ENCODE assay signal across 12 cellular contexts in the genomic region with DNA sequence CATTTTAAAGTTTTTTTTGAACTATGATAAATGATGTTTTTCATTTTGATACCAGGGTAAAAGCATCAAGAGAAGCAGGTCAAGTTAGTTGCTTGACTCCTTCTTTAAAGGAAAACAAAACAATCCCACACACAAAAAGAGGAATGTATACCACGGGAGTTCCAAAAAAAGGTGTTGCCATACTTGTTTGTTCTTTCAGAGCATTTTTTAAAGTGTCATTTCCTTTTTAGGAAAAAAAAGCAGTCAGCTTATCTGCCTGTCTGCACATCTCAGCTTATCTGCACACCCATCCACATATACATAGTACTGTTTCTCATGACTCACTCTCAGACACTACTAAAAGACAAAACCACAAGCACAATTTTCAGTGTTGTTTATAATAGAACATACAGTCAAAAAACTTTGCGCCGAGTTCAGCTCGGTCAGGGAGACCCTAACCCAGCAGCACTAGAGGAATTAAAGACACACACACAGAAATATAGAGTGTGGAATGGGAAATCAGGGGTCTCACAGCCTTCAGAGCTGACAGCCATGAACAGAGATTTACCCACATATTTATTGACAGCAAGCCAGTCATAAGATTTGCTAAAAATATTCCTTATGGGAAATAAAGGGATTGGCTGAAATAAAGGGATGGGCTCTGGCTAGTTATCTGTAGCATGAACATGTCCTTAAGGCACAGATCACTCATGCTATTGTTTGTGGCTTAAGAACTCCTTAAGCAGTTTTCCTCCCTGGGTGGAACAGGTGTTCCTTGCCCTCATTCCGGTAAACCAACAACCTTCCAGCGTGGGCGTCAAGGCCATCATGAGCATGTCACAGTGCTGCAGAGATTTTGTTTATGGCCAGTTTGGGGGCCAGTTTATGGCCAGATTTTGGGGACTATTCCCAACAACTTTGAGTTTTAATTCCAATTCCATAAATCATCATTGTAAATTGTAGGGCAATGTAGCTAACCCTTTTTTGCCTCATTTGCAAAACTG. TPM values are rescaled to one million over a fixed set of nuclear protein-coding genes. Genes with fewer than 3 reads are reported as not detected.
A peak's percentile ranks its signal among the peaks of the same experiment; 100 is the strongest.
DNase-seq lines count a peak whose midpoint lies in the region; ATAC-seq, FAIRE-seq and TF ChIP-seq lines count a peak whose summit lies in the region.
"Had no signal": no experiment of that assay in that cellular context is flagged by ENCODE, and none has a peak within 500 bp of the region (broad histone marks: within the 10 kb centered on the region; RNA-seq: fewer than 3 reads in every experiment).

No MANE protein-coding gene starts in this region.

- TF ChIP-seq CTCF in right lobe of liver (IDR thresholded peaks at IDR 0.05): no peak
- no peak for TF ChIP-seq CTCF in HepG2 (CRISPR knock-in tag; IDR thresholded peaks at IDR 0.05)
- no peak for TF ChIP-seq CTCF in upper lobe of right lung (IDR thresholded peaks at IDR 0.05)
- TF ChIP-seq CTCF in thyroid gland (IDR thresholded peaks at IDR 0.05): no peak

- no peaks in the 10 kb centered on the region for H4K20me1 ChIP-seq in HepG2 (ENCODE audit: insufficient read depth, low read length)

- TF ChIP-seq POLR2A in right lobe of liver (IDR thresholded peaks at IDR 0.05): no peak
- TF ChIP-seq POLR2A in HepG2 (IDR thresholded peaks at IDR 0.05; ENCODE audit: insufficient read depth in 1 of 2, low read depth in 2 of 2, low read length in 2 of 2): no peak
- no peak for TF ChIP-seq POLR2A in thyroid gland (IDR thresholded peaks at IDR 0.05)

- H3K4me1 ChIP-seq in right lobe of liver (no peaks in the 10 kb centered on the region), HepG2 (ENCODE audit: insufficient read depth, low read length) (no peaks in the 10 kb centered on the region), upper lobe of right lung (no peaks in the 10 kb centered on the region), thyroid gland (no peaks in the 10 kb centered on the region), HAP-1 (no peaks in the 10 kb centered on the region)

- no peak for FAIRE-seq in HepG2 (lab: Jason Lieb, UNC)

- H3K9me3 ChIP-seq in right lobe of liver (no peaks in the 10 kb centered on the region), HepG2 (ENCODE audit: low read length) (peaks cover 83% of the 10 kb centered on the region), upper lobe of right lung (no peaks in the 10 kb centered on the region), thyroid gland (no peaks in the 10 kb centered on the region), HAP-1 (no peaks in the 10 kb centered on the region)

- H2AFZ ChIP-seq in HepG2 (ENCODE audit: low read length): no peak overlapping the region

- CTCF ChIA-PET in HepG2 (lab: Yijun Ruan, JAX; ENCODE audit: low intra/inter-chr PET ratio, low total read pairs): no interaction called here

- ATAC-seq in right lobe of liver: peak in 3 of 4 donors; percentile 21 to 55 (median 49)
- no peak for ATAC-seq in HepG2
- ATAC-seq in HG03469 (IDR thresholded peaks at IDR 0.05; ENCODE audit: unreplicated experiment): peak; percentile 67
- ATAC-seq in upper lobe of right lung: peak; percentile 43

- no peaks in the 10 kb centered on the region for H3K36me3 ChIP-seq in right lobe of liver
- H3K36me3 ChIP-seq in HepG2 (replicated peaks in 1 of 2; ENCODE audit: control insufficient read depth in 1 of 2, insufficient read depth in 2 of 2, low read length in 2 of 2): no peaks in the 10 kb centered on the region
- no peaks in the 10 kb centered on the region for H3K36me3 ChIP-seq in upper lobe of right lung
- H3K36me3 ChIP-seq in thyroid gland: no peaks in the 10 kb centered on the region
- H3K36me3 ChIP-seq in HAP-1 (replicated peaks): no peaks in the 10 kb centered on the region

- TF ChIP-seq EP300 in HepG2 (IDR thresholded peaks at IDR 0.05; ENCODE audit: low read depth in 2 of 2, low read length in 2 of 2) (no peak), HepG2 (CRISPR knock-in tag; IDR thresholded peaks at IDR 0.05; ENCODE audit: borderline replicate concordance) (no peak)

- intact Hi-C loops in right lobe of liver (cut with DNase I) (no loop called here), HepG2 (cut with micrococcal nuclease; ENCODE audit: unreplicated experiment) (no loop called here), upper lobe of right lung (cut with DNase I) (no loop called here), posterior vena cava (cut with DNase I) (no loop called here), thyroid gland (cut with DNase I) (no loop called here)

- H3K9ac ChIP-seq in HepG2 (ENCODE audit: insufficient read depth, low read depth, low read length): no peak overlapping the region

- DNase-seq in right lobe of liver: no peak
- DNase-seq in HepG2 (ENCODE audit: low spot score): no peak
- DNase-seq in amniotic epithelial cell (ENCODE audit: low read depth): peak; percentile 92
- DNase-seq in upper lobe of right lung: no peak
- no peak for DNase-seq in posterior vena cava (ENCODE audit: low spot score)
- DNase-seq in thyroid gland: no peak
- DNase-seq in HAP-1 (ENCODE audit: low spot score in 2 of 2): no peak
- DNase-seq: activated CD8-positive, alpha-beta memory T cell treated with anti-CD3 and anti-CD28 coated beads, Interleukin-2, amount 50 U/mL, for 48 hours; IMR-90; mammary epithelial cell had no signal

- H3K4me3 ChIP-seq in right lobe of liver (no peak overlapping the region), HepG2 (replicated peaks in 1 of 3; ENCODE audit: insufficient read depth in 1 of 3, low read depth in 2 of 3, low read length in 3 of 3) (no peak overlapping the region), upper lobe of right lung (no peak overlapping the region), thyroid gland (replicated peaks in 1 of 3) (no peak overlapping the region), HAP-1 (no peak overlapping the region)

- H3K27ac ChIP-seq in right lobe of liver (no peak overlapping the region), HepG2 (ENCODE audit: extremely low read length, insufficient read depth, low read length) (no peak overlapping the region), upper lobe of right lung (no peak overlapping the region), thyroid gland (no peak overlapping the region)
- H3K27ac ChIP-seq: C4-2B had no signal

- in situ Hi-C loops in HepG2 (cut with HindIII; ENCODE audit: extremely low pct_ligation_motif_present, low pct_unique_long_range_greater_than_20kb) (no loop called here), HAP-1 (cut with MboI; ENCODE audit: low sequenced_read_pairs) (no loop called here)

- no peak for TF ChIP-seq RAD21 in HepG2 (CRISPR knock-in tag; IDR thresholded peaks at IDR 0.05)

- H3K4me2 ChIP-seq in HepG2 (ENCODE audit: low read depth, low read length): no peak overlapping the region

- no TSS peak for BruUV-seq in HepG2 (replicated peaks; lab: Mats Ljungman, UMichigan)

- H3K79me2 ChIP-seq in HepG2 (ENCODE audit: insufficient read depth, low read length): no peaks in the 10 kb centered on the region

- POLR2A ChIA-PET in HepG2 (lab: Yijun Ruan, JAX): no interaction called here

- WGBS in right lobe of liver (ENCODE audit: insufficient coverage, low coverage, low lambda C conversion rate, missing lambda C conversion rate): 19% methylated on average over 4 of the region's 7 CpGs
- WGBS in HepG2 (ENCODE audit: low lambda C conversion rate): 12% methylated on average over 7 of the region's 7 CpGs
- 81 to 83% methylated on average over 7 of the region's 7 CpGs for WGBS in thyroid gland, 2 donors

- H3K27me3 ChIP-seq in right lobe of liver: no peaks in the 10 kb centered on the region
- H3K27me3 ChIP-seq in HepG2 (ENCODE audit: control insufficient read depth in 1 of 2, insufficient read depth in 2 of 2, low read length in 2 of 2): no peaks in the 10 kb centered on the region
- no peaks in the 10 kb centered on the region for H3K27me3 ChIP-seq in upper lobe of right lung
- no peaks in the 10 kb centered on the region for H3K27me3 ChIP-seq in thyroid gland
- H3K27me3 ChIP-seq in HAP-1 (ENCODE audit: low read depth): no peaks in the 10 kb centered on the region

RNA-seq across cellular contexts. Expression of gene MNDA, which starts 11.4 kb away (rescaled TPM):
- total RNA-seq in right lobe of liver: 1 to 10 TPM; 1.5 to 6.6 (median 3.5) TPM
- total RNA-seq in HepG2 (2016; rRNA removed; fragmentation: Illumina TruSeq; extraction: Trizol): not detected in 2 replicates
- total RNA-seq in HepG2 (2016; cell fraction: cytosol; rRNA removed; fragmentation: Illumina TruSeq; extraction: Trizol; ENCODE audit: low read depth): not detected in 2 replicates
- total RNA-seq in HepG2 (2016; cell fraction: insoluble cytoplasmic fraction; rRNA removed; fragmentation: Illumina TruSeq; extraction: Trizol): not detected in 2 replicates
- total RNA-seq in HepG2 (2016; cell fraction: membrane; rRNA removed; fragmentation: Illumina TruSeq; extraction: Trizol): not detected in 2 replicates
- total RNA-seq in HepG2 (2016; cell fraction: nucleus; rRNA removed; fragmentation: Illumina TruSeq; extraction: Trizol): not detected in 2 replicates
- not detected in 2 replicates for polyA plus RNA-seq in HepG2 (2011; rRNA removed)
- not detected in 2 replicates for polyA plus RNA-seq in HepG2 (2011; cell fraction: cytosol; rRNA removed)
- 0.12 TPM in 1 of 2 replicates, not detected in the other for polyA plus RNA-seq in HepG2 (2011; cell fraction: nucleus; rRNA removed)
- not detected in 2 replicates for polyA plus RNA-seq in HepG2 (2012)
- not detected in 2 replicates for polyA plus RNA-seq in HepG2 (2016; cell fraction: cytosol; fragmentation: Illumina TruSeq; extraction: Trizol; ENCODE audit: low read depth)
- not detected in 2 replicates for polyA plus RNA-seq in HepG2 (2016; cell fraction: insoluble cytoplasmic fraction; fragmentation: Illumina TruSeq; extraction: Trizol; ENCODE audit: low read depth)
- polyA plus RNA-seq in HepG2 (2016; cell fraction: membrane; fragmentation: Illumina TruSeq; extraction: Trizol; ENCODE audit: low read depth): not detected in 2 replicates
- polyA plus RNA-seq in HepG2 (2016; cell fraction: nucleus; fragmentation: Illumina TruSeq; extraction: Trizol; ENCODE audit: insufficient read depth, low read depth): not detected in 2 replicates
- polyA minus RNA-seq in HepG2 (2011; rRNA and poly(A)+ RNA removed; ENCODE audit: low replicate concordance): not detected in 2 replicates
- polyA minus RNA-seq in HepG2 (2011; cell fraction: cytosol; rRNA and poly(A)+ RNA removed): not detected in 2 replicates
- not detected in 2 replicates for polyA minus RNA-seq in HepG2 (2011; cell fraction: nucleus; rRNA and poly(A)+ RNA removed)
- total RNA-seq in upper lobe of right lung: 45.5 TPM
- 10 to 100 TPM in 1 of 2 donors, 1 to 10 TPM in 1; 7.5 to 12.0 TPM for total RNA-seq in posterior vena cava
- 1 to 10 TPM; 2.0 to 8.5 (median 2.6) TPM for total RNA-seq in thyroid gland
- total RNA-seq: IMR-90, mammary epithelial cell had no signal
- polyA plus RNA-seq: IMR-90, mammary epithelial cell had no signal

RNA-seq across cellular contexts. Expression of gene OR6N2, which starts 38.7 kb away (rescaled TPM):
- not detected for total RNA-seq in right lobe of liver
- total RNA-seq in HepG2 (2016; rRNA removed; fragmentation: Illumina TruSeq; extraction: Trizol): not detected in 2 replicates
- not detected in 2 replicates for total RNA-seq in HepG2 (2016; cell fraction: cytosol; rRNA removed; fragmentation: Illumina TruSeq; extraction: Trizol; ENCODE audit: low read depth)
- total RNA-seq in HepG2 (2016; cell fraction: insoluble cytoplasmic fraction; rRNA removed; fragmentation: Illumina TruSeq; extraction: Trizol): not detected in 2 replicates
- total RNA-seq in HepG2 (2016; cell fraction: membrane; rRNA removed; fragmentation: Illumina TruSeq; extraction: Trizol): not detected in 2 replicates
- not detected in 2 replicates for total RNA-seq in HepG2 (2016; cell fraction: nucleus; rRNA removed; fragmentation: Illumina TruSeq; extraction: Trizol)
- polyA plus RNA-seq in HepG2 (2011; rRNA removed): not detected in 2 replicates
- polyA plus RNA-seq in HepG2 (2011; cell fraction: cytosol; rRNA removed): not detected in 2 replicates
- not detected in 2 replicates for polyA plus RNA-seq in HepG2 (2011; cell fraction: nucleus; rRNA removed)
- not detected in 2 replicates for polyA plus RNA-seq in HepG2 (2012)
- not detected in 2 replicates for polyA plus RNA-seq in HepG2 (2016; cell fraction: cytosol; fragmentation: Illumina TruSeq; extraction: Trizol; ENCODE audit: low read depth)
- polyA plus RNA-seq in HepG2 (2016; cell fraction: insoluble cytoplasmic fraction; fragmentation: Illumina TruSeq; extraction: Trizol; ENCODE audit: low read depth): not detected in 2 replicates
- polyA plus RNA-seq in HepG2 (2016; cell fraction: membrane; fragmentation: Illumina TruSeq; extraction: Trizol; ENCODE audit: low read depth): not detected in 2 replicates
- not detected in 2 replicates for polyA plus RNA-seq in HepG2 (2016; cell fraction: nucleus; fragmentation: Illumina TruSeq; extraction: Trizol; ENCODE audit: insufficient read depth, low read depth)
- polyA minus RNA-seq in HepG2 (2011; rRNA and poly(A)+ RNA removed; ENCODE audit: low replicate concordance): not detected in 2 replicates
- polyA minus RNA-seq in HepG2 (2011; cell fraction: cytosol; rRNA and poly(A)+ RNA removed): not detected in 2 replicates
- not detected in 2 replicates for polyA minus RNA-seq in HepG2 (2011; cell fraction: nucleus; rRNA and poly(A)+ RNA removed)
- total RNA-seq in upper lobe of right lung: 0.72 TPM
- not detected for total RNA-seq in posterior vena cava
- not detected for total RNA-seq in thyroid gland
- total RNA-seq: IMR-90, mammary epithelial cell had no signal
- polyA plus RNA-seq: IMR-90, mammary epithelial cell had no signal

RNA-seq across cellular contexts. Expression of gene OR6N1, which starts 47.8 kb away (rescaled TPM):
- total RNA-seq in right lobe of liver (not detected), HepG2 (2016; rRNA removed; fragmentation: Illumina TruSeq; extraction: Trizol) (not detected in 2 replicates), upper lobe of right lung (2.3 TPM), posterior vena cava (not detected), thyroid gland (not detected)
- not detected in 2 replicates for total RNA-seq in HepG2 (2016; cell fraction: cytosol; rRNA removed; fragmentation: Illumina TruSeq; extraction: Trizol; ENCODE audit: low read depth)
- total RNA-seq in HepG2 (2016; cell fraction: insoluble cytoplasmic fraction; rRNA removed; fragmentation: Illumina TruSeq; extraction: Trizol): not detected in 2 replicates
- not detected in 2 replicates for total RNA-seq in HepG2 (2016; cell fraction: membrane; rRNA removed; fragmentation: Illumina TruSeq; extraction: Trizol)
- not detected in 2 replicates for total RNA-seq in HepG2 (2016; cell fraction: nucleus; rRNA removed; fragmentation: Illumina TruSeq; extraction: Trizol)
- not detected in 2 replicates for polyA plus RNA-seq in HepG2 (2011; rRNA removed)
- polyA plus RNA-seq in HepG2 (2011; cell fraction: cytosol; rRNA removed): not detected in 2 replicates
- polyA plus RNA-seq in HepG2 (2011; cell fraction: nucleus; rRNA removed): not detected in 2 replicates
- not detected in 2 replicates for polyA plus RNA-seq in HepG2 (2012)
- polyA plus RNA-seq in HepG2 (2016; cell fraction: cytosol; fragmentation: Illumina TruSeq; extraction: Trizol; ENCODE audit: low read depth): not detected in 2 replicates
- polyA plus RNA-seq in HepG2 (2016; cell fraction: insoluble cytoplasmic fraction; fragmentation: Illumina TruSeq; extraction: Trizol; ENCODE audit: low read depth): not detected in 2 replicates
- polyA plus RNA-seq in HepG2 (2016; cell fraction: membrane; fragmentation: Illumina TruSeq; extraction: Trizol; ENCODE audit: low read depth): not detected in 2 replicates
- not detected in 2 replicates for polyA plus RNA-seq in HepG2 (2016; cell fraction: nucleus; fragmentation: Illumina TruSeq; extraction: Trizol; ENCODE audit: insufficient read depth, low read depth)
- polyA minus RNA-seq in HepG2 (2011; rRNA and poly(A)+ RNA removed; ENCODE audit: low replicate concordance): not detected in 2 replicates
- not detected in 2 replicates for polyA minus RNA-seq in HepG2 (2011; cell fraction: cytosol; rRNA and poly(A)+ RNA removed)
- not detected in 2 replicates for polyA minus RNA-seq in HepG2 (2011; cell fraction: nucleus; rRNA and poly(A)+ RNA removed)
- total RNA-seq: IMR-90, mammary epithelial cell had no signal
- polyA plus RNA-seq: IMR-90, mammary epithelial cell had no signal
